Comparison of ENCODE assay signal across 8 cellular contexts in genomic region chr10:59234814-59235429, GRCh38. TPM values are rescaled to one million over a fixed set of nuclear protein-coding genes. Genes with fewer than 3 reads are reported as not detected.
DNase-seq lines count a peak whose midpoint lies in the region; ATAC-seq and TF ChIP-seq lines count a peak whose summit lies in the region.

No MANE protein-coding gene starts in this region.

- H3K36me3 ChIP-seq in Caco-2 (ENCODE audit: control insufficient read depth, insufficient read depth, low read length) = peaks cover 3% of the 10 kb centered on the region; the same call in 1 of the 2 replicates
- H3K36me3 ChIP-seq in HEK293 (ENCODE audit: control insufficient read depth in 2 of 2, insufficient read depth in 1 of 2, low read length in 2 of 2) = no peaks in the 10 kb centered on the region
- no peaks in the 10 kb centered on the region for H3K36me3 ChIP-seq in SU-DHL-6 (ENCODE audit: low read length)
- no peaks in the 10 kb centered on the region for H3K36me3 ChIP-seq in CD4-positive, alpha-beta memory T cell (ENCODE audit: insufficient read depth, low read length)

- H3K4me3 Mint-ChIP-seq in Caco-2 (ENCODE audit: unreplicated experiment) = no peak overlapping the region
- no peak overlapping the region for H3K4me3 Mint-ChIP-seq in CD4-positive, alpha-beta memory T cell
- H3K4me3 Mint-ChIP-seq in activated T-cell treated with anti-CD3 and anti-CD28 coated beads, Interleukin-2, amount 50 U/mL, for 24 hours = no peak overlapping the region

- CTCF ChIA-PET in Caco-2 (lab: Charles Lee) = no interaction called here
- CTCF ChIA-PET in HEK293 (lab: Yijun Ruan, JAX) = interaction anchor here (1.0 to 3.4 kb wide), 3 partner anchors 345 to 391 kb away, joined by 4 to 18 read pairs (median 4); no protein-coding TSS in a partner anchor
- CTCF ChIA-PET in CD4-positive, alpha-beta memory T cell (lab: Charles Lee; ENCODE audit: partially characterized antibody) = no interaction called here

- DNase-seq in Caco-2 (peak; percentile 36 to 67), iPS-NIHi11 (ENCODE audit: low spot score) (peak; percentile 10), OCI-M2 (lab: John Stamatoyannopoulos, UW; ENCODE audit: unreplicated experiment) (no peak)
- no peak for DNase-seq in CD4-positive, alpha-beta memory T cell
- DNase-seq in activated T-cell treated with anti-CD3 and anti-CD28 coated beads, Interleukin-2, amount 50 U/mL, for 24 hours = no peak

- no peaks in the 10 kb centered on the region for H3K4me1 ChIP-seq in Caco-2
- H3K4me1 ChIP-seq in HEK293 (ENCODE audit: control insufficient read depth, insufficient read depth, low read length) = 0 out of 2 replicates have a peak, but pooled peaks cover 2% of the 10 kb centered on the region
- no peaks in the 10 kb centered on the region for H3K4me1 ChIP-seq in CD4-positive, alpha-beta memory T cell (ENCODE audit: insufficient read depth, low read length)

- no peak overlapping the region for H3K4me2 ChIP-seq in SU-DHL-6 (ENCODE audit: low read depth, low read length, poor library complexity, severe bottlenecking)

- H3K27me3 Mint-ChIP-seq in Caco-2 (ENCODE audit: insufficient read depth, unreplicated experiment) = no peaks in the 10 kb centered on the region
- H3K27me3 Mint-ChIP-seq in CD4-positive, alpha-beta memory T cell = peaks cover 0 to 2% of the 10 kb centered on the region in 2 donors
- H3K27me3 Mint-ChIP-seq in activated T-cell treated with anti-CD3 and anti-CD28 coated beads, Interleukin-2, amount 50 U/mL, for 24 hours = no peaks in the 10 kb centered on the region

- no peak for ATAC-seq in GM18520 (IDR thresholded peaks at IDR 0.05; ENCODE audit: unreplicated experiment)

- BruUV-seq in Caco-2 (replicated peaks; lab: Mats Ljungman, UMichigan) = no TSS peak

- H3F3A ChIP-seq in SU-DHL-6 (ENCODE audit: insufficient read depth) = no peaks in the 10 kb centered on the region

- H3K36me3 Mint-ChIP-seq in Caco-2 (ENCODE audit: insufficient read depth, unreplicated experiment) = peaks cover 23% of the 10 kb centered on the region
- H3K36me3 Mint-ChIP-seq in CD4-positive, alpha-beta memory T cell = no peaks in the 10 kb centered on the region
- H3K36me3 Mint-ChIP-seq in activated T-cell treated with anti-CD3 and anti-CD28 coated beads, Interleukin-2, amount 50 U/mL, for 24 hours (ENCODE audit: low read depth) = no peaks in the 10 kb centered on the region

- peak overlapping the region; percentile 63 for H2AFZ ChIP-seq in SU-DHL-6 (ENCODE audit: low read depth, low read length, severe bottlenecking)

- intact Hi-C loops in Caco-2 (cut with micrococcal nuclease; ENCODE audit: unreplicated experiment) = loop anchor here (1.0 kb wide), 1 partner anchor 283 kb away; no protein-coding TSS in a partner anchor
- intact Hi-C loops in CD4-positive, alpha-beta memory T cell (cut with micrococcal nuclease) = no loop called here

- H3K9me3 ChIP-seq in Caco-2 (no peaks in the 10 kb centered on the region; the same call in 1 of the 2 replicates), HEK293 (ENCODE audit: control insufficient read depth, insufficient read depth, low read depth, low read length) (no peaks in the 10 kb centered on the region), SU-DHL-6 (ENCODE audit: insufficient read depth, low read length) (no peaks in the 10 kb centered on the region)
- no peaks in the 10 kb centered on the region for H3K9me3 ChIP-seq in CD4-positive, alpha-beta memory T cell (ENCODE audit: control insufficient read depth in 1 of 2, low read length in 2 of 2)

- H3K27me3 ChIP-seq in Caco-2 (replicated peaks; ENCODE audit: control insufficient read depth, insufficient read depth, low read length) (no peaks in the 10 kb centered on the region), SU-DHL-6 (ENCODE audit: low read length) (no peaks in the 10 kb centered on the region)
- H3K27me3 ChIP-seq in CD4-positive, alpha-beta memory T cell (ENCODE audit: insufficient read depth, low read length) = no peaks in the 10 kb centered on the region

- peaks cover 10% of the 10 kb centered on the region for H3K9me3 Mint-ChIP-seq in Caco-2 (ENCODE audit: unreplicated experiment)
- peaks cover 0 to 4% (median 3%) of the 10 kb centered on the region in 8 donors for H3K9me3 Mint-ChIP-seq in CD4-positive, alpha-beta memory T cell
- no peaks in the 10 kb centered on the region for H3K9me3 Mint-ChIP-seq in activated T-cell treated with anti-CD3 and anti-CD28 coated beads, Interleukin-2, amount 50 U/mL, for 24 hours

- POLR2A ChIA-PET in Caco-2 (lab: Charles Lee) (no interaction called here), HEK293 (lab: Yijun Ruan, JAX) (no interaction called here)
- POLR2A ChIA-PET in CD4-positive, alpha-beta memory T cell (lab: Charles Lee; ENCODE audit: partially characterized antibody) = no interaction called here

- H3K27ac ChIP-seq in HEK293 (ENCODE audit: extremely low read depth, low read depth, low read length) (no peak overlapping the region), SU-DHL-6 (ENCODE audit: low read depth, low read length) (no peak overlapping the region)
- H3K27ac ChIP-seq in CD4-positive, alpha-beta memory T cell (ENCODE audit: low read depth, low read length) = no peak overlapping the region

- no peak overlapping the region for H3K27ac Mint-ChIP-seq in Caco-2 (ENCODE audit: unreplicated experiment)
- H3K27ac Mint-ChIP-seq in CD4-positive, alpha-beta memory T cell = no peak overlapping the region
- H3K27ac Mint-ChIP-seq in activated T-cell treated with anti-CD3 and anti-CD28 coated beads, Interleukin-2, amount 50 U/mL, for 24 hours = no peak overlapping the region

- H3K9ac ChIP-seq in SU-DHL-6 (ENCODE audit: low read length) = no peak overlapping the region

- H4K20me1 ChIP-seq in SU-DHL-6 (ENCODE audit: low read depth, low read length) = no peaks in the 10 kb centered on the region

- H3K9me2 ChIP-seq in SU-DHL-6 (replicated peaks; ENCODE audit: insufficient read depth, low read length) = no peaks in the 10 kb centered on the region

- H3K79me2 ChIP-seq in SU-DHL-6 (ENCODE audit: insufficient read depth, low read length) = no peaks in the 10 kb centered on the region

- H3K4me1 Mint-ChIP-seq in Caco-2 (ENCODE audit: low read depth, unreplicated experiment) = peaks cover 15% of the 10 kb centered on the region
- H3K4me1 Mint-ChIP-seq in CD4-positive, alpha-beta memory T cell = no peaks in the 10 kb centered on the region
- H3K4me1 Mint-ChIP-seq in activated T-cell treated with anti-CD3 and anti-CD28 coated beads, Interleukin-2, amount 50 U/mL, for 24 hours (ENCODE audit: low read depth) = no peaks in the 10 kb centered on the region

- TF ChIP-seq CTCF in Caco-2 (IDR thresholded peaks at IDR 0.05; ENCODE audit: insufficient read depth in 1 of 2, low read depth in 1 of 2, low read length in 1 of 2, severe bottlenecking in 1 of 2, unreplicated experiment in 1 of 2) = peak; percentile 82 to 89
- TF ChIP-seq CTCF in HEK293 (tag by site-specific recombination; IDR thresholded peaks at IDR 0.05) = no peak
- peak; percentile 71 for TF ChIP-seq CTCF in SU-DHL-6 (IDR thresholded peaks at IDR 0.05; ENCODE audit: insufficient read depth, low read length, poor library complexity, severe bottlenecking)

- no peak overlapping the region for H3K4me3 ChIP-seq in Caco-2 (ENCODE audit: low read depth, low read length)
- no peak overlapping the region for H3K4me3 ChIP-seq in HEK293 (ENCODE audit: low read depth, low read length)
- no peak overlapping the region for H3K4me3 ChIP-seq in SU-DHL-6 (ENCODE audit: insufficient read depth, low read length, poor library complexity, severe bottlenecking)
- no peak overlapping the region for H3K4me3 ChIP-seq in CD4-positive, alpha-beta memory T cell (ENCODE audit: low read length in 2 of 2)

TF ChIP-seq in HEK293, 187 proteins besides CTCF, POLR2A, EP300 and RAD21:
- TF ChIP-seq ZNF654 (tag by site-specific recombination; IDR thresholded peaks at IDR 0.05; ENCODE audit: low read depth) (peak; percentile 62), ZNF248 (tag by site-specific recombination; IDR thresholded peaks at IDR 0.05) (no peak)
TF ChIP-seq in HEK293: peak in this region for 1.

RNA-seq across cellular contexts. Expression of gene PHYHIPL, which starts 58.5 kb away (rescaled TPM):
- 48.1 and 50.2 TPM in 2 replicates for total RNA-seq in Caco-2 (2022)
- total RNA-seq in CD4-positive, alpha-beta memory T cell = not detected
- polyA plus RNA-seq in CD4-positive, alpha-beta memory T cell = not detected

Comparison
In these comparisons a context has a peak if more than half of its experiments do, and no peak if none do; other contexts are left out.
1. DNase-seq: peak in Caco-2 (2 of 2) and iPS-NIHi11 (single experiment); none in CD4-positive, alpha-beta memory T cell (0 of 5), activated T-cell treated with anti-CD3 and anti-CD28 coated beads, Interleukin-2, amount 50 U/mL, for 24 hours (single experiment) and OCI-M2 (single experiment).
2. RNA of gene PHYHIPL, which starts 58.5 kb away (total RNA-seq): 48.1 to 50.2 TPM in Caco-2; not detected in CD4-positive, alpha-beta memory T cell; every median in the first group is over 10 times any median in the second.